26 cellular contexts compared by ENCODE assay signal in genomic region chr11:107827041-107827440, GRCh38.
"Had no signal": no experiment of that assay in that cellular context is flagged by ENCODE, and none has a peak within 500 bp of the region (broad histone marks: within the 10 kb centered on the region; RNA-seq: fewer than 3 reads in every experiment).

No MANE protein-coding gene starts in this region.

- H3K36me3 Mint-ChIP-seq: natural killer cell, neural progenitor cell, type B pancreatic cell had no signal

- H3K27me3 Mint-ChIP-seq: activated CD4-positive, alpha-beta memory T cell treated with anti-CD3 and anti-CD28 coated beads, Interleukin-2, amount 10 ng/mL, durations not matched to agents 7 days and 5 days; activated CD4-positive, alpha-beta T cell treated with anti-CD3 and anti-CD28 coated beads, Interleukin-2, amount 10 ng/mL, durations not matched to agents 24 days and 14 days; activated naive CD8-positive, alpha-beta T cell treated with anti-CD3 and anti-CD28 coated beads, Interleukin-2, amount 10 ng/mL, durations not matched to agents 7 days and 5 days; activated T-cell treated with anti-CD3 and anti-CD28 coated beads, Interleukin-2, amount 50 U/mL, for 24 hours; type B pancreatic cell had no signal

- H3K27ac Mint-ChIP-seq: activated CD4-positive, alpha-beta memory T cell treated with anti-CD3 and anti-CD28 coated beads, Interleukin-2, amount 10 ng/mL, durations not matched to agents 7 days and 5 days; activated CD4-positive, alpha-beta T cell treated with anti-CD3 and anti-CD28 coated beads, Interleukin-2, amount 10 ng/mL, durations not matched to agents 24 days and 14 days; activated naive CD8-positive, alpha-beta T cell treated with anti-CD3 and anti-CD28 coated beads, Interleukin-2, amount 10 ng/mL, durations not matched to agents 7 days and 5 days; activated T-cell treated with anti-CD3 and anti-CD28 coated beads, Interleukin-2, amount 50 U/mL, for 24 hours; natural killer cell; neural progenitor cell; T-helper 1 cell treated with Interleukin-12 subunit alpha and Interleukin-12 subunit beta and Interleukin-4 antibody, amounts not matched to agents 30 μg/mL and 1 μg/mL, for 36 hours; type B pancreatic cell had no signal

- ATAC-seq: left lung, lower lobe of right lung, natural killer cell, right cardiac atrium had no signal

- H3K4me3 Mint-ChIP-seq: activated CD4-positive, alpha-beta memory T cell treated with anti-CD3 and anti-CD28 coated beads, Interleukin-2, amount 10 ng/mL, durations not matched to agents 7 days and 5 days; activated CD4-positive, alpha-beta T cell treated with anti-CD3 and anti-CD28 coated beads, Interleukin-2, amount 10 ng/mL, durations not matched to agents 24 days and 14 days; activated naive CD8-positive, alpha-beta T cell treated with anti-CD3 and anti-CD28 coated beads, Interleukin-2, amount 10 ng/mL, durations not matched to agents 7 days and 5 days; activated T-cell treated with anti-CD3 and anti-CD28 coated beads, Interleukin-2, amount 50 U/mL, for 24 hours; natural killer cell; neural progenitor cell; T-helper 1 cell treated with Interleukin-12 subunit alpha and Interleukin-12 subunit beta and Interleukin-4 antibody, amounts not matched to agents 30 μg/mL and 1 μg/mL, for 36 hours; type B pancreatic cell had no signal

- H3K9me3 Mint-ChIP-seq: activated CD4-positive, alpha-beta memory T cell treated with anti-CD3 and anti-CD28 coated beads, Interleukin-2, amount 10 ng/mL, durations not matched to agents 7 days and 5 days; activated CD4-positive, alpha-beta T cell treated with anti-CD3 and anti-CD28 coated beads, Interleukin-2, amount 10 ng/mL, durations not matched to agents 24 days and 14 days; activated naive CD8-positive, alpha-beta T cell treated with anti-CD3 and anti-CD28 coated beads, Interleukin-2, amount 10 ng/mL, durations not matched to agents 7 days and 5 days; activated T-cell treated with anti-CD3 and anti-CD28 coated beads, Interleukin-2, amount 50 U/mL, for 24 hours; natural killer cell; neural progenitor cell; T-helper 1 cell treated with Interleukin-12 subunit alpha and Interleukin-12 subunit beta and Interleukin-4 antibody, amounts not matched to agents 30 μg/mL and 1 μg/mL, for 36 hours; type B pancreatic cell had no signal

- FAIRE-seq: endothelial cell of umbilical vein, islet of Langerhans, TTC549 had no signal

- DNase-seq: activated CD4-positive, alpha-beta memory T cell treated with anti-CD3 and anti-CD28 coated beads, Interleukin-2, amount 10 ng/mL, durations not matched to agents 7 days and 5 days; activated CD4-positive, alpha-beta T cell treated with anti-CD3 and anti-CD28 coated beads, Interleukin-2, amount 10 ng/mL, durations not matched to agents 24 days and 14 days; activated CD4-positive, CD25-positive, alpha-beta regulatory T cell treated with anti-CD3 and anti-CD28 coated beads, Interleukin-2, amount 50 U/mL, for 72 hours; activated CD8-positive, alpha-beta memory T cell treated with anti-CD3 and anti-CD28 coated beads, Interleukin-2, amount 50 U/mL, for 48 hours; activated gamma-delta T cell treated with Interleukin-2 at 50 U/mL for 16 hours; activated naive CD8-positive, alpha-beta T cell treated with anti-CD3 and anti-CD28 coated beads, Interleukin-2, amount 10 ng/mL, durations not matched to agents 7 days and 5 days; activated T-cell treated with anti-CD3 and anti-CD28 coated beads, Interleukin-2, amount 50 U/mL, for 24 hours; amniotic stem cell; central memory CD4-positive, alpha-beta T cell; foreskin melanocyte; glutamatergic neuron; left lung; lower lobe of right lung; mesendoderm; natural killer cell; right cardiac atrium; stimulated activated CD4-positive, alpha-beta T cell treated with anti-CD3 and anti-CD28 coated beads, Interleukin-2, amount 100 ng/mL, for 48 hours; stimulated activated naive CD4-positive, alpha-beta T cell treated with Interleukin-2 at 50 U/mL for 16 hours; T-helper 9 cell; uterus had no signal

- H3K4me1 Mint-ChIP-seq: activated CD4-positive, alpha-beta memory T cell treated with anti-CD3 and anti-CD28 coated beads, Interleukin-2, amount 10 ng/mL, durations not matched to agents 7 days and 5 days; activated naive CD8-positive, alpha-beta T cell treated with anti-CD3 and anti-CD28 coated beads, Interleukin-2, amount 10 ng/mL, durations not matched to agents 7 days and 5 days; natural killer cell; neural progenitor cell had no signal
